ENCODE assay signal across 25 cellular contexts in genomic region chr5:173413476-173413982, GRCh38.
"Had no signal": no experiment of that assay in that cellular context is flagged by ENCODE, and none has a peak within 500 bp of the region (broad histone marks: within the 10 kb centered on the region; RNA-seq: fewer than 3 reads in every experiment).

No MANE protein-coding gene starts in this region.

- H3K36me3 ChIP-seq: heart left ventricle, left ventricle myocardium inferior, lower lobe of right lung, neural progenitor cell, prostate gland, suprapubic skin, tibial artery, upper lobe of left lung, uterus had no signal

- H3K4me2 ChIP-seq: neural progenitor cell, smooth muscle cell had no signal

- H3K27me3 ChIP-seq: foreskin keratinocyte, neural progenitor cell, upper lobe of left lung, uterus had no signal

- H3K9ac ChIP-seq: neural progenitor cell, parathyroid adenoma had no signal

- H3K27ac ChIP-seq: coronary artery, foreskin keratinocyte, heart left ventricle, left ventricle myocardium inferior, lower lobe of right lung, neural progenitor cell, parathyroid adenoma, prostate gland, suprapubic skin, tibial artery, upper lobe of left lung, uterus had no signal

- H3K9me3 ChIP-seq: lower lobe of right lung, prostate gland, suprapubic skin, tibial artery, upper lobe of left lung, uterus had no signal

- DNase-seq: effector CD4-positive, alpha-beta T cell; endodermal cell; erythroblast; foreskin keratinocyte; heart left ventricle; hippocampal formation; left cardiac atrium; left ventricle myocardium inferior; lower lobe of right lung; midbrain; occipital lobe; retina; stimulated activated CD4-positive, alpha-beta T cell treated with anti-CD3 and anti-CD28 coated beads, Interleukin-2, amount 100 ng/mL, for 48 hours; stimulated activated naive CD8-positive, alpha-beta T cell treated with anti-CD3 and anti-CD28 coated beads, Interleukin-15, Interleukin-2, amounts not matched to agents 100 U/mL and 50 U/mL, for 24 hours; tibial artery; uterus had no signal

- H3K4me1 ChIP-seq: heart left ventricle, left ventricle myocardium inferior, lower lobe of right lung, neural progenitor cell, prostate gland, suprapubic skin, tibial artery, upper lobe of left lung, uterus had no signal

- H3K4me3 ChIP-seq: coronary artery, heart left ventricle, left ventricle myocardium inferior, lower lobe of right lung, neural progenitor cell, prostate gland, smooth muscle cell, suprapubic skin, tibial artery, upper lobe of left lung, uterus had no signal

- FAIRE-seq: endothelial cell of umbilical vein, islet of Langerhans had no signal

- ATAC-seq: foreskin keratinocyte; heart left ventricle; stimulated activated naive CD8-positive, alpha-beta T cell treated with anti-CD3 and anti-CD28 coated beads, Interleukin-15, Interleukin-2, amounts not matched to agents 100 U/mL and 50 U/mL, for 24 hours had no signal

- H2AFZ ChIP-seq: neural progenitor cell, parathyroid adenoma had no signal
